In genomic region chr19:17866312-17867012, GRCh38 we compare ENCODE assay signal across 23 cellular contexts. TPM values are rescaled to one million over a fixed set of nuclear protein-coding genes. Genes with fewer than 3 reads are reported as not detected.
A peak's percentile ranks its signal among the peaks of the same experiment; 100 is the strongest.
DNase-seq lines count a peak whose midpoint lies in the region; ATAC-seq, FAIRE-seq and TF ChIP-seq lines count a peak whose summit lies in the region.
"Had no signal": no experiment of that assay in that cellular context is flagged by ENCODE, and none has a peak within 500 bp of the region (broad histone marks: within the 10 kb centered on the region; RNA-seq: fewer than 3 reads in every experiment).

No MANE protein-coding gene starts in this region.

- H3K4me1 Mint-ChIP-seq in T-helper 2 cell treated with Interferon-gamma antibody and Interleukin-4, amounts not matched to agents 5 μg/mL and 100 μg/mL, for 36 hours (ENCODE audit: low read depth), result peaks cover 6% of the 10 kb centered on the region
- H3K4me1 Mint-ChIP-seq in mesothelial cell of epicardium, result peaks cover 3% of the 10 kb centered on the region

- no peaks in the 10 kb centered on the region for H3K9me3 ChIP-seq in mucosa of rectum (ENCODE audit: control insufficient read depth in 2 of 2, low read length in 2 of 2)
- H3K9me3 ChIP-seq: heart left ventricle, left ventricle myocardium inferior, sigmoid colon, SJSA1, upper lobe of left lung had no signal

- H3K4me3 Mint-ChIP-seq in T-helper 2 cell treated with Interferon-gamma antibody and Interleukin-4, amounts not matched to agents 5 μg/mL and 100 μg/mL, for 36 hours, result no peak overlapping the region
- no peak overlapping the region for H3K4me3 Mint-ChIP-seq in mesothelial cell of epicardium
- H3K4me3 Mint-ChIP-seq: stimulated activated naive CD8-positive, alpha-beta T cell treated with anti-CD3 and anti-CD28 coated beads, Interleukin-15, amount 100 ng/mL, for 72 hours had no signal

- FAIRE-seq in GM12892 (lab: Jason Lieb, UNC), result no peak
- FAIRE-seq: colon had no signal

- H3K27ac Mint-ChIP-seq in T-helper 2 cell treated with Interferon-gamma antibody and Interleukin-4, amounts not matched to agents 5 μg/mL and 100 μg/mL, for 36 hours, result peak overlapping the region; percentile 58
- no peak overlapping the region for H3K27ac Mint-ChIP-seq in mesothelial cell of epicardium

- peak overlapping the region in 1 of 2 donors; percentile 46 for H3K9ac ChIP-seq in mucosa of rectum (ENCODE audit: low read depth in 1 of 2, low read length in 2 of 2)
- H3K9ac ChIP-seq: parathyroid adenoma had no signal

- H3K4me3 ChIP-seq in mucosa of rectum (ENCODE audit: low read length in 2 of 2), result no peak overlapping the region
- H3K4me3 ChIP-seq: heart left ventricle, left ventricle myocardium inferior, sigmoid colon, SJSA1, upper lobe of left lung had no signal

- peaks cover 29 to 44% of the 10 kb centered on the region in 2 donors for H3K4me1 ChIP-seq in mucosa of rectum (ENCODE audit: control insufficient read depth in 2 of 2, insufficient read depth in 2 of 2, low read length in 2 of 2)

- TF ChIP-seq POLR2A in GM12892 (IDR thresholded peaks at IDR 0.05; ENCODE audit: low read depth, low read length), result no peak

- no peak for ATAC-seq in GM21619 (IDR thresholded peaks at IDR 0.05; ENCODE audit: unreplicated experiment)

- peaks cover 11 to 14% of the 10 kb centered on the region in 2 donors for H3K27me3 ChIP-seq in mucosa of rectum (ENCODE audit: control insufficient read depth in 2 of 2, insufficient read depth in 2 of 2, low read length in 2 of 2)

- H3K27ac ChIP-seq in VCaP (peak overlapping the region; percentile 98; the same call in 1 of the 2 replicates), mucosa of rectum (ENCODE audit: low read depth in 2 of 2, low read length in 2 of 2) (peak overlapping the region; percentile 82 to 84)
- H3K27ac ChIP-seq: heart left ventricle, HL-60, left ventricle myocardium inferior, parathyroid adenoma, sigmoid colon, SJSA1 had no signal

- H3K36me3 ChIP-seq in mucosa of rectum (ENCODE audit: control insufficient read depth in 2 of 2, insufficient read depth in 2 of 2, low read length in 2 of 2), result peaks cover 25 to 34% of the 10 kb centered on the region in 2 donors

- peaks cover 2% of the 10 kb centered on the region for H3K27me3 Mint-ChIP-seq in T-helper 2 cell treated with Interferon-gamma antibody and Interleukin-4, amounts not matched to agents 5 μg/mL and 100 μg/mL, for 36 hours (ENCODE audit: low read depth)
- H3K27me3 Mint-ChIP-seq in mesothelial cell of epicardium (ENCODE audit: low read depth), result peaks cover 39% of the 10 kb centered on the region
- H3K27me3 Mint-ChIP-seq: stimulated activated naive CD8-positive, alpha-beta T cell treated with anti-CD3 and anti-CD28 coated beads, Interleukin-15, amount 100 ng/mL, for 72 hours had no signal

- H3K9me3 Mint-ChIP-seq in T-helper 2 cell treated with Interferon-gamma antibody and Interleukin-4, amounts not matched to agents 5 μg/mL and 100 μg/mL, for 36 hours, result no peaks in the 10 kb centered on the region
- no peaks in the 10 kb centered on the region for H3K9me3 Mint-ChIP-seq in mesothelial cell of epicardium
- H3K9me3 Mint-ChIP-seq: stimulated activated naive CD8-positive, alpha-beta T cell treated with anti-CD3 and anti-CD28 coated beads, Interleukin-15, amount 100 ng/mL, for 72 hours had no signal

- TF ChIP-seq CTCF in VCaP (conservative IDR thresholded peaks at IDR 0.05) (no peak), mesothelial cell of epicardium (IDR thresholded peaks at IDR 0.05; ENCODE audit: unreplicated experiment) (no peak)

- peaks cover 37% of the 10 kb centered on the region for H3K36me3 Mint-ChIP-seq in T-helper 2 cell treated with Interferon-gamma antibody and Interleukin-4, amounts not matched to agents 5 μg/mL and 100 μg/mL, for 36 hours (ENCODE audit: low read depth)
- H3K36me3 Mint-ChIP-seq in mesothelial cell of epicardium, result peaks cover 13% of the 10 kb centered on the region

- DNase-seq in T-helper 2 cell treated with Interferon-gamma antibody and Interleukin-4, amounts not matched to agents 5 μg/mL and 100 μg/mL, for 36 hours (ENCODE audit: low spot score), result no peak
- DNase-seq in T-helper 2 cell (no peak), D341Med (ENCODE audit: low spot score) (peak; percentile 26), GM12892 (ENCODE audit: insufficient read length) (no peak), mesothelial cell of epicardium (ENCODE audit: low spot score in 2 of 2, unreplicated experiment in 2 of 2) (no peak)
- DNase-seq: ACHN; heart left ventricle; left ventricle myocardium inferior; NCI-H1694 treated with DMSO at 0.1 percent for 48 hours; NCI-H774; sigmoid colon; stimulated activated naive CD8-positive, alpha-beta T cell treated with anti-CD3 and anti-CD28 coated beads, Interleukin-15, amount 100 ng/mL, for 72 hours; T1000 had no signal

RNA-seq across cellular contexts. Expression of gene SLC5A5, which starts 5.3 kb away (rescaled TPM):
- polyA plus RNA-seq in GM12892 (2012; ENCODE audit: missing spikeins), result 0.08 TPM
- not detected in 3 replicates for total RNA-seq in mesothelial cell of epicardium
- total RNA-seq: heart left ventricle, left ventricle myocardium inferior, myocyte, PC-3, sigmoid colon, SJSA1 had no signal
- polyA plus RNA-seq: heart left ventricle had no signal

RNA-seq across cellular contexts. Expression of gene RPL18A, which starts 6.8 kb away (rescaled TPM):
- 3,536 TPM for polyA plus RNA-seq in GM12892 (2012; ENCODE audit: missing spikeins)
- total RNA-seq in mesothelial cell of epicardium, result 1,706 to 1,840 TPM (median 1,775 TPM) in 3 replicates

RNA-seq across cellular contexts. Expression of gene JAK3, which starts 18.7 kb away (rescaled TPM):
- polyA plus RNA-seq in GM12892 (2012; ENCODE audit: missing spikeins), result 24.6 TPM
- 10.7 to 12.3 TPM (median 11.2 TPM) in 3 replicates for total RNA-seq in mesothelial cell of epicardium
- total RNA-seq: myocyte had no signal

RNA-seq across cellular contexts. Expression of gene INSL3, which starts 45.1 kb away (rescaled TPM):
- 0.40 TPM for polyA plus RNA-seq in GM12892 (2012; ENCODE audit: missing spikeins)
- 0.35 to 1.0 TPM (median 0.92 TPM) in 3 replicates for total RNA-seq in mesothelial cell of epicardium
- total RNA-seq: left ventricle myocardium inferior, myocyte, PC-3, sigmoid colon, SJSA1 had no signal
- polyA plus RNA-seq: heart left ventricle had no signal
